Comparison of ENCODE assay signal across 8 cellular contexts in the genomic region with DNA sequence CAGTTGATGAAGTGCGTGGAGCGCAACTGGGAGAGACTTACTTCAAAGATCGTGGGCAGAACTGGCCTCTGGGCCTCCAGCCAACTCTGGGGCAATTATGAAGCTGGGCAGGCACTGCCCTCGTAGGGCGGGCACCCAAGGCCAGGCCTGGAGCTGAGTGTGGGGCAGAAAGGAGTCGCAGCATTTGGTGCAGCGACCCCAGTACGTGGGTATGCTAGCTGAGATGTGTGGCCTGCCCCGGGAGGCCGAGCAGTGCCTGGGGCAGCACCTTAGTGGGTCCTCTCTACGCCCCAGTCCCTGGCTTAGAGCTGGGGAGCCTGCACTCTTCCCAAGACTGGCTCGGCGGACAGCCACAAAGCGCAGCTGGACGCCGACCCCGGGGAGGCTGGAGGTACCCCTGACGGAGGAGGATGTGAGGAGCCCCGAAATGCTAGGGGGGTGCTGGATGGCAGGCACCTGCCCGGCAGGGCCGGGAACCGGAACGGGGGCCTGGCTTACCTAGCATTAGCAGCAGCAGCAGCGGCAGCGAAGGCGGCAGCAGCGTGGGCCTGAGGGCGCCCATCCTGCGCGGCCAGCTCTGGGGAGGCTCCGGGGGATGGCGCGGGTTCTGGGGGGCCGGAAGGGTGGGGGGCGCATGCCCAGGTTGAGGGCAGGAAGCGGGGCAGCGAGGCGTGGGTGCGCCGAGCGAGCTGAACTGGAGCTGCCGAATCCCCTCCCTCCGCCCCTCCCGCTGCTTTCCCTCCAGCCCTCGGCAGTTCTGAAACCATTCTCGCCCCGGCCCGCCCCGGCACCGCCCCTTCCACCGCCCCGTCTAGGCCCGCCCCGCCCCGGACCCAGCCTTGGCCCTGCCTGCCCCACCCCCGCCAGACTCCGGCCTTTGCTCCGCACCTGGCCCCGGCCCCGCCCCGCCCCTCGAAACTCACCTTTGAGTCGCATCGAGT. TPM values are rescaled to one million over a fixed set of nuclear protein-coding genes. Genes with fewer than 3 reads are reported as not detected.
DNase-seq lines count a peak whose midpoint lies in the region; ATAC-seq and TF ChIP-seq lines count a peak whose summit lies in the region.

A gene with protein sequence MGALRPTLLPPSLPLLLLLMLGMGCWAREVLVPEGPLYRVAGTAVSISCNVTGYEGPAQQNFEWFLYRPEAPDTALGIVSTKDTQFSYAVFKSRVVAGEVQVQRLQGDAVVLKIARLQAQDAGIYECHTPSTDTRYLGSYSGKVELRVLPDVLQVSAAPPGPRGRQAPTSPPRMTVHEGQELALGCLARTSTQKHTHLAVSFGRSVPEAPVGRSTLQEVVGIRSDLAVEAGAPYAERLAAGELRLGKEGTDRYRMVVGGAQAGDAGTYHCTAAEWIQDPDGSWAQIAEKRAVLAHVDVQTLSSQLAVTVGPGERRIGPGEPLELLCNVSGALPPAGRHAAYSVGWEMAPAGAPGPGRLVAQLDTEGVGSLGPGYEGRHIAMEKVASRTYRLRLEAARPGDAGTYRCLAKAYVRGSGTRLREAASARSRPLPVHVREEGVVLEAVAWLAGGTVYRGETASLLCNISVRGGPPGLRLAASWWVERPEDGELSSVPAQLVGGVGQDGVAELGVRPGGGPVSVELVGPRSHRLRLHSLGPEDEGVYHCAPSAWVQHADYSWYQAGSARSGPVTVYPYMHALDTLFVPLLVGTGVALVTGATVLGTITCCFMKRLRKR (minus strand): TSS at position 709 of the 941 bp plus-strand sequence. CDS start 147 bp downstream, at position 562.

- H3K4me3 ChIP-seq in GM06990 (replicated peaks; ENCODE audit: low read depth, low read length) (peak within 1 kb of the TSS; percentile 82), astrocyte of the cerebellum (ENCODE audit: low read depth, low read length) (peak within 1 kb of the TSS; percentile 61), sigmoid colon (peak within 1 kb of the TSS; percentile 56 to 90 (median 76))

- ATAC-seq in HG02610 (IDR thresholded peaks at IDR 0.05; ENCODE audit: unreplicated experiment) = peak; percentile 46

- peaks cover 0 to 57% (median 49%) of the 10 kb centered on the region in 4 donors for H3K4me1 ChIP-seq in sigmoid colon

- DNase-seq in GM06990 (ENCODE audit: extremely low read depth, insufficient read length) (peak; percentile 91), NCI-H146 treated with DMSO at 0.1 percent for 48 hours (lab: John Stamatoyannopoulos, UW; ENCODE audit: unreplicated experiment) (peak; percentile 84), T1000 (lab: John Stamatoyannopoulos, UW) (peak; percentile 78), astrocyte of the cerebellum (ENCODE audit: low read depth) (no peak), hippocampal formation (lab: John Stamatoyannopoulos, UW) (peak; percentile 86 to 98), sigmoid colon (peak; percentile 96), OCI-M2 (lab: John Stamatoyannopoulos, UW; ENCODE audit: unreplicated experiment) (no peak)

- TF ChIP-seq CTCF in GM06990 (IDR thresholded peaks at IDR 0.05; ENCODE audit: insufficient read depth, low read length, poor library complexity, severe bottlenecking) (no peak), astrocyte of the cerebellum (IDR thresholded peaks at IDR 0.05; ENCODE audit: low read depth, low read length, missing control alignments) (no peak), sigmoid colon (IDR thresholded peaks at IDR 0.05) (no peak)

- peaks cover 5% of the 10 kb centered on the region for H3K36me3 ChIP-seq in GM06990 (ENCODE audit: control insufficient read depth, insufficient read depth, low read length)
- peaks cover 0 to 18% (median 2%) of the 10 kb centered on the region in 4 donors for H3K36me3 ChIP-seq in sigmoid colon

- in situ Hi-C loops in astrocyte of the cerebellum (cut with HindIII; ENCODE audit: low sequenced_read_pairs) = no loop called here

- intact Hi-C loops in sigmoid colon (cut with DNase I) = loop anchor here (5.0 kb wide), 2 partner anchors 66 to 244 kb away; a partner anchor contains a TSS

- peak; percentile 37 to 63 for TF ChIP-seq POLR2A in sigmoid colon (IDR thresholded peaks at IDR 0.05)

- no peak for TF ChIP-seq EP300 in sigmoid colon (IDR thresholded peaks at IDR 0.05)

- H3K27me3 ChIP-seq in GM06990 (replicated peaks; ENCODE audit: control insufficient read depth, insufficient read depth, low read length) (no peaks in the 10 kb centered on the region), sigmoid colon (no peaks in the 10 kb centered on the region)

- H3K9me3 ChIP-seq in sigmoid colon = no peaks in the 10 kb centered on the region

- WGBS in sigmoid colon, 2 donors = 1 to 4% methylated on average over 64 of the region's 64 CpGs

- H3K27ac ChIP-seq in sigmoid colon = peak within 1 kb of the TSS; percentile 91 to 98 (median 95)

RNA-seq across cellular contexts. Expression of the gene that starts here (rescaled TPM):
- total RNA-seq in sigmoid colon = 10 to 100 TPM; 11.1 to 11.4 (median 11.3) TPM
- 10 to 100 TPM in 1 of 3 donors, 1 to 10 TPM in 2; 4.8 to 34.9 (median 7.2) TPM for polyA plus RNA-seq in sigmoid colon

Comparison
In these comparisons a context has a peak if more than half of its experiments do, and no peak if none do; other contexts are left out.
1. DNase-seq: peak in GM06990 (single experiment), NCI-H146 treated with DMSO at 0.1 percent for 48 hours (single experiment), T1000 (single experiment), hippocampal formation (2 of 2) and sigmoid colon (single experiment); none in astrocyte of the cerebellum (single experiment) and OCI-M2 (single experiment).
2. Peak in every context shown above with its lines, with median percentiles within 50 percentile points of each other: H3K4me3 ChIP-seq.